ENCODE assay signal across 10 cellular contexts in the genomic region with DNA sequence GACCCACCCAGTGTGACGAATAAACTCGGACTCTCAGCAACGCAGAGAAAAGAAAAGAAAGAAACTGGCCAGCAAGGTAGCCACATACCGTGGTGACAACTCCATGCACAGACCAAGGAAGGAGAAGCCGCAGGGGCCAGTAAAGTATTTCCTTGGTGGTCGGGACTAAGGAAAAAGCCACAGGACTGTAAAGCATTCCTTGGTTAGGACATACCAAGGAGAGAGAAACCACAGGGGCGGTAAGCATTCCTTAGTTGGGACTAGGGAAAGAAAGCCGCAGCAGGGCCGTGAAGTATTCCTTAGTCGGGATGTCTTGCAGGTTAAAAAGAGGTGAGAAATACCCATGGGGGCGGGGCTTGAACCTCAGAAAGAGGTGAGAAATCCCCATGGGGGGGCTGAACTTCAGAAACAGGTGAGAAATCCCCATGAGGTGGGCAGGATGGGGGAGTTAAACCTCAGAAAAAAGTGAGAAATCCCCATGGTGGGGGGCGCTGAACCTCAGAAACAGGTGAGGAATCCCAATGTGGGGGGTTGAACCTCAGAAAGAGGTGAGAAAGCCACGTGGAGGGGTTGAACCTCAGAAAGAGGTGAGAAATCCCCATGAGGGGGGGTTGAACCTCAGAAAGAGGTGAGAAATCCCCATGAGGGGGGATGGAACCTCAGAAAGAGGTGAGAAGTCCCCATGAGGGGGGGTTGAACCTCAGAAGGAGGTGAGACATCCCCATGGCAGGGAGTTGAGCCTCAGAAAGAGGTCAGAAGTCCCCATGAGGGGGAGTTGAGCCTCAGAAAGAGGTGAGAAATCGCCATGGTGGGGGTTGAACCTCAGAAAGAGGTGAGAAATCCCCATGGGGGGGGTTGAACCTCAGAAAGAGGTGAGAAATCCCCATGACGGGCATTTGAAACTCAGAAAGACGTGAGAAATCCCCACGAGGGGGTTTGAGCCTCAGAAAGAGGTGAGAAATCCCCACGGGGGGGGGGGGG. TPM values are rescaled to one million over a fixed set of nuclear protein-coding genes. Genes with fewer than 3 reads are reported as not detected.
DNase-seq lines count a peak whose midpoint lies in the region; ATAC-seq and TF ChIP-seq lines count a peak whose summit lies in the region.
"Had no signal": no experiment of that assay in that cellular context is flagged by ENCODE, and none has a peak within 500 bp of the region (broad histone marks: within the 10 kb centered on the region; RNA-seq: fewer than 3 reads in every experiment).

No MANE protein-coding gene starts in this region.

- H3K27ac Mint-ChIP-seq in CD4-positive, alpha-beta memory T cell: peak overlapping the region in 5 of 7 donors; percentile 51 to 89 (median 84)
- H3K27ac Mint-ChIP-seq in activated naive CD4-positive, alpha-beta T cell treated with anti-CD3 and anti-CD28 coated beads, Interleukin-2, amount 50 U/mL, for 72 hours: peak overlapping the region; percentile 82 to 84
- peak overlapping the region in 5 of 6 donors; percentile 47 to 89 (median 67) for H3K27ac Mint-ChIP-seq in naive B cell

- no peaks in the 10 kb centered on the region for H3K27me3 ChIP-seq in CD4-positive, alpha-beta memory T cell (ENCODE audit: insufficient read depth, low read length)
- no peaks in the 10 kb centered on the region for H3K27me3 ChIP-seq in OCI-LY3 (ENCODE audit: low read depth, low read length)

- H3K4me2 ChIP-seq in OCI-LY3 (ENCODE audit: low read length): no peak overlapping the region; the same call in 1 of the 2 replicates

- H3K9ac ChIP-seq in OCI-LY3 (ENCODE audit: low read length): peak overlapping the region; percentile 24; the same call in 1 of the 2 replicates

- DNase-seq in CD4-positive, alpha-beta memory T cell: peak; percentile 31 to 70 (median 39)
- DNase-seq in activated naive CD4-positive, alpha-beta T cell treated with anti-CD3 and anti-CD28 coated beads, Interleukin-2, amount 50 U/mL, for 72 hours (ENCODE audit: low spot score in 2 of 2): peak in 1 of 2 donors; percentile 64
- no peak for DNase-seq in naive B cell
- no peak for DNase-seq in occipital lobe (lab: John Stamatoyannopoulos, UW)
- no peak for DNase-seq in DMS 273 (lab: John Stamatoyannopoulos, UW; ENCODE audit: unreplicated experiment)
- DNase-seq: NCI-H1694 had no signal

- H3K9me3 ChIP-seq in CD4-positive, alpha-beta memory T cell (ENCODE audit: control insufficient read depth in 1 of 2, low read length in 2 of 2): no peaks in the 10 kb centered on the region
- H3K9me3 ChIP-seq in OCI-LY3 (ENCODE audit: insufficient read depth, low read length): no peaks in the 10 kb centered on the region; the same call in 1 of the 2 replicates

- no peak overlapping the region for H3K27ac ChIP-seq in CD4-positive, alpha-beta memory T cell (ENCODE audit: low read depth, low read length)
- H3K27ac ChIP-seq in OCI-LY3 (ENCODE audit: low read length): peak overlapping the region; percentile 89

- peak overlapping the region in 2 of 8 donors; percentile 21 to 48 for H3K4me3 Mint-ChIP-seq in CD4-positive, alpha-beta memory T cell
- H3K4me3 Mint-ChIP-seq in naive B cell: peak overlapping the region in 2 of 8 donors; percentile 25 to 48
- H3K4me3 Mint-ChIP-seq: brain had no signal

- H3K27me3 Mint-ChIP-seq in CD4-positive, alpha-beta memory T cell: peaks cover 3 to 4% of the 10 kb centered on the region in 2 donors
- peaks cover 8 to 22% (median 9%) of the 10 kb centered on the region in 3 donors for H3K27me3 Mint-ChIP-seq in naive B cell

- POLR2A ChIA-PET in CD4-positive, alpha-beta memory T cell (lab: Charles Lee; ENCODE audit: partially characterized antibody): no interaction called here

- H3K4me1 Mint-ChIP-seq in CD4-positive, alpha-beta memory T cell: peaks cover 8 to 40% (median 21%) of the 10 kb centered on the region in 4 donors
- peaks cover 0 to 2% (median 0%) of the 10 kb centered on the region in 3 donors for H3K4me1 Mint-ChIP-seq in naive B cell
- H3K4me1 Mint-ChIP-seq: brain had no signal

- no peak for TF ChIP-seq CTCF in OCI-LY3 (IDR thresholded peaks at IDR 0.05; ENCODE audit: low read depth, low read length)

- intact Hi-C loops in CD4-positive, alpha-beta memory T cell (cut with micrococcal nuclease): no loop called here

- ATAC-seq in activated naive CD4-positive, alpha-beta T cell treated with anti-CD3 and anti-CD28 coated beads, Interleukin-2, amount 50 U/mL, for 72 hours: peak in 1 of 2 donors; percentile 75
- ATAC-seq in naive B cell (ENCODE audit: low read depth in 2 of 2): peak; percentile 46 to 55
- ATAC-seq in HG02870 (IDR thresholded peaks at IDR 0.05; ENCODE audit: unreplicated experiment): no peak
- no peak for ATAC-seq in HG03439 (IDR thresholded peaks at IDR 0.05; ENCODE audit: unreplicated experiment)

- H3K9me3 Mint-ChIP-seq in CD4-positive, alpha-beta memory T cell: peaks cover 0 to 2% (median 0%) of the 10 kb centered on the region in 8 donors
- H3K9me3 Mint-ChIP-seq in activated naive CD4-positive, alpha-beta T cell treated with anti-CD3 and anti-CD28 coated beads, Interleukin-2, amount 50 U/mL, for 72 hours: peaks cover 17 to 19% of the 10 kb centered on the region in 2 donors
- peaks cover 0 to 3% (median 0%) of the 10 kb centered on the region in 7 donors for H3K9me3 Mint-ChIP-seq in naive B cell

- H3K79me2 ChIP-seq in OCI-LY3 (ENCODE audit: low read length): no peaks in the 10 kb centered on the region

- CTCF ChIA-PET in CD4-positive, alpha-beta memory T cell (lab: Charles Lee; ENCODE audit: partially characterized antibody): interaction anchor here (3.2 kb wide), 1 partner anchor 12 kb away, joined by 11 read pairs; no protein-coding TSS in a partner anchor

- H3K36me3 ChIP-seq in CD4-positive, alpha-beta memory T cell (ENCODE audit: insufficient read depth, low read length): no peaks in the 10 kb centered on the region
- no peaks in the 10 kb centered on the region for H3K36me3 ChIP-seq in OCI-LY3 (replicated peaks; ENCODE audit: low read depth, low read length)

- H3K4me3 ChIP-seq in CD4-positive, alpha-beta memory T cell (ENCODE audit: low read length in 2 of 2): no peak overlapping the region
- H3K4me3 ChIP-seq in OCI-LY3 (ENCODE audit: low read length): no peak overlapping the region

- peaks cover 15% of the 10 kb centered on the region for H3K4me1 ChIP-seq in CD4-positive, alpha-beta memory T cell (ENCODE audit: insufficient read depth, low read length)
- H3K4me1 ChIP-seq in OCI-LY3 (ENCODE audit: low read length): peaks cover 44% of the 10 kb centered on the region

- H4K20me1 ChIP-seq in OCI-LY3 (ENCODE audit: insufficient read depth, low read length): no peaks in the 10 kb centered on the region

- H3K36me3 Mint-ChIP-seq in CD4-positive, alpha-beta memory T cell: no peaks in the 10 kb centered on the region
- H3K36me3 Mint-ChIP-seq in activated naive CD4-positive, alpha-beta T cell treated with anti-CD3 and anti-CD28 coated beads, Interleukin-2, amount 50 U/mL, for 72 hours: peaks cover 8 to 13% of the 10 kb centered on the region in 2 donors
- no peaks in the 10 kb centered on the region for H3K36me3 Mint-ChIP-seq in naive B cell
- H3K36me3 Mint-ChIP-seq: brain had no signal

- H2AFZ ChIP-seq in OCI-LY3 (ENCODE audit: low read depth, low read length): no peak overlapping the region

RNA-seq across cellular contexts. Expression of gene GOPC, which starts 14.0 kb away (rescaled TPM):
- 10 to 100 TPM; 37.7 to 37.8 TPM for total RNA-seq in CD4-positive, alpha-beta memory T cell
- 10 to 100 TPM; 14.6 to 15.5 TPM for polyA plus RNA-seq in CD4-positive, alpha-beta memory T cell
- total RNA-seq in activated naive CD4-positive, alpha-beta T cell treated with anti-CD3 and anti-CD28 coated beads, Interleukin-2, amount 50 U/mL, for 72 hours: 10 to 100 TPM in 1 of 2 donors, 1 to 10 TPM in 1; 6.7 to 15.0 TPM
- polyA plus RNA-seq in naive B cell (ENCODE audit: low read depth in 6 of 6): 10 to 100 TPM in 4 of 6 donors, 1 to 10 TPM in 2; 7.0 to 14.0 (median 11.5) TPM
- total RNA-seq in occipital lobe: 83.8 TPM

RNA-seq across cellular contexts. Expression of gene NUS1, which starts 59.0 kb away (rescaled TPM):
- total RNA-seq in CD4-positive, alpha-beta memory T cell: 10 to 100 TPM; 33.0 to 33.2 TPM
- 10 to 100 TPM; 16.4 to 25.8 TPM for polyA plus RNA-seq in CD4-positive, alpha-beta memory T cell
- total RNA-seq in activated naive CD4-positive, alpha-beta T cell treated with anti-CD3 and anti-CD28 coated beads, Interleukin-2, amount 50 U/mL, for 72 hours: 10 to 100 TPM; 21.2 to 28.7 TPM
- 10 to 100 TPM; 10.8 to 22.8 (median 13.4) TPM for polyA plus RNA-seq in naive B cell (ENCODE audit: low read depth in 6 of 6)
- total RNA-seq in occipital lobe: 37.7 TPM

Comparison
In these comparisons a context has a peak if more than half of its experiments do, and no peak if none do; other contexts are left out.
1. DNase-seq: peak in CD4-positive, alpha-beta memory T cell (5 of 5); none in naive B cell (single experiment), occipital lobe (single experiment) and DMS 273 (single experiment).
2. ATAC-seq: peak in naive B cell (2 of 2); none in HG02870 (single experiment) and HG03439 (single experiment).
3. Peak in every context shown above with its lines, with median percentiles within 50 percentile points of each other: H3K27ac Mint-ChIP-seq.